28 cellular contexts compared by ENCODE assay signal in the genomic region with DNA sequence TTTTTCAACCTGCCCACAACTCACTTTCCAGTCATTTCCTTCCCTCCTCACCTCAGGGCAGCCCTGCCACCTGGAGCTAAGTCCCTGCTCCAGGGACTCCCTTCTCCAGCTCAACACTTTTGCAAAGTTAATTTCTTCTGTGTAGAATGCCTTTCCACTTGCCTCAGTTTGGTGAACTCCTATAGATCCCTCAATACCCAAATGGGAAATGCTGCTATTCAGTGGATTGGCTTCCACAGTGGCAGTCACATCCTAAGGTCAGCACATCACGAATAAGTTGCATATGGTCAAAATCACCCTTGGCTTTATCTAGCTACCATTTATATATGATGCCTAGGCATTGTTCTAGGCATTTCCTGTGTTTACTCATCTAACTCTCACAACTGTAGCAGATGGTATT.
"Had no signal": no experiment of that assay in that cellular context is flagged by ENCODE, and none has a peak within 500 bp of the region (broad histone marks: within the 10 kb centered on the region; RNA-seq: fewer than 3 reads in every experiment).

No MANE protein-coding gene starts in this region.

- H3K4me3 ChIP-seq: cardiac muscle cell, hepatocyte, lung, right lobe of liver, skin epidermis, stomach, suprapubic skin, tibial nerve had no signal

- H3K27ac Mint-ChIP-seq: activated CD4-positive, alpha-beta T cell treated with anti-CD3 and anti-CD28 coated beads for 36 hours; activated naive CD4-positive, alpha-beta T cell treated with anti-CD3 and anti-CD28 coated beads, Interleukin-2, amount 10 ng/mL, durations not matched to agents 7 days and 5 days; activated T-cell treated with anti-CD3 and anti-CD28 coated beads, Interleukin-2, amount 50 U/mL, for 24 hours; dendritic cell treated with granulocyte-macrophage colony-stimulating factor and Interleukin-4, amounts not matched to agents 40 ng/mL and 50 ng/mL, for 4 days had no signal

- H3K9me3 Mint-ChIP-seq: activated naive CD4-positive, alpha-beta T cell treated with anti-CD3 and anti-CD28 coated beads, Interleukin-2, amount 10 ng/mL, durations not matched to agents 7 days and 5 days; activated T-cell treated with anti-CD3 and anti-CD28 coated beads, Interleukin-2, amount 50 U/mL, for 24 hours; dendritic cell treated with granulocyte-macrophage colony-stimulating factor and Interleukin-4, amounts not matched to agents 40 ng/mL and 50 ng/mL, for 4 days; immature natural killer cell; naive B cell; neural crest cell had no signal

- ATAC-seq: activated CD4-positive, alpha-beta T cell treated with anti-CD3 and anti-CD28 coated beads for 36 hours; esophagus mucosa; left lobe of liver; right lobe of liver had no signal

- H3K4me1 ChIP-seq: right lobe of liver had no signal

- H3K36me3 Mint-ChIP-seq: immature natural killer cell had no signal

- H3K27me3 ChIP-seq: cardiac muscle cell, hepatocyte, right lobe of liver, stomach, suprapubic skin, tibial nerve had no signal

- H3K4me2 ChIP-seq: hepatocyte had no signal

- H3K36me3 ChIP-seq: cardiac muscle cell, right lobe of liver, stomach, suprapubic skin, tibial nerve had no signal

- FAIRE-seq: frontal cortex, urothelium cell line had no signal

- H3K27ac ChIP-seq: cardiac muscle cell, hepatocyte, right lobe of liver, skin epidermis, stomach, suprapubic skin had no signal

- H2AFZ ChIP-seq: hepatocyte had no signal

- H3K27me3 Mint-ChIP-seq: activated CD4-positive, alpha-beta T cell treated with anti-CD3 and anti-CD28 coated beads for 36 hours; activated T-cell treated with anti-CD3 and anti-CD28 coated beads, Interleukin-2, amount 50 U/mL, for 24 hours had no signal

- H3K4me1 Mint-ChIP-seq: immature natural killer cell had no signal

- H3K4me3 Mint-ChIP-seq: activated CD4-positive, alpha-beta T cell treated with anti-CD3 and anti-CD28 coated beads for 36 hours; activated naive CD4-positive, alpha-beta T cell treated with anti-CD3 and anti-CD28 coated beads, Interleukin-2, amount 10 ng/mL, durations not matched to agents 7 days and 5 days; activated T-cell treated with anti-CD3 and anti-CD28 coated beads, Interleukin-2, amount 50 U/mL, for 24 hours; dendritic cell treated with granulocyte-macrophage colony-stimulating factor and Interleukin-4, amounts not matched to agents 40 ng/mL and 50 ng/mL, for 4 days; immature natural killer cell; naive B cell; neural crest cell had no signal

- H3K9me3 ChIP-seq: right lobe of liver, stomach, suprapubic skin, tibial nerve had no signal

- H3K79me2 ChIP-seq: hepatocyte had no signal

- DNase-seq: activated CD4-positive, alpha-beta T cell treated with anti-CD3 and anti-CD28 coated beads for 36 hours; activated CD4-positive, alpha-beta T cell treated with anti-CD3 and anti-CD28 coated beads, Interleukin-2, amount 50 U/mL, for 4 hours; activated CD8-positive, alpha-beta memory T cell treated with anti-CD3 and anti-CD28 coated beads for 24 hours; activated CD8-positive, alpha-beta memory T cell treated with anti-CD3 and anti-CD28 coated beads, Interleukin-2, amount 50 U/mL, for 4 hours; activated effector memory CD4-positive, alpha-beta T cell treated with Interleukin-2 at 50 U/mL for 16 hours; activated naive CD4-positive, alpha-beta T cell treated with anti-CD3 and anti-CD28 coated beads, Interleukin-2, amount 10 ng/mL, durations not matched to agents 7 days and 5 days; activated T-cell treated with anti-CD3 and anti-CD28 coated beads, Interleukin-2, amount 50 U/mL, for 24 hours; effector memory CD4-positive, alpha-beta T cell; glutamatergic neuron; immature natural killer cell; naive B cell; occipital lobe; right lobe of liver; stimulated activated CD4-positive, alpha-beta T cell treated with anti-CD3 and anti-CD28 coated beads, Interleukin-1b, Interleukin-23, amount 100 ng/mL, for 48 hours; stomach; T-helper 9 cell had no signal
